ENCODE assay signal across 12 cellular contexts in the genomic region with DNA sequence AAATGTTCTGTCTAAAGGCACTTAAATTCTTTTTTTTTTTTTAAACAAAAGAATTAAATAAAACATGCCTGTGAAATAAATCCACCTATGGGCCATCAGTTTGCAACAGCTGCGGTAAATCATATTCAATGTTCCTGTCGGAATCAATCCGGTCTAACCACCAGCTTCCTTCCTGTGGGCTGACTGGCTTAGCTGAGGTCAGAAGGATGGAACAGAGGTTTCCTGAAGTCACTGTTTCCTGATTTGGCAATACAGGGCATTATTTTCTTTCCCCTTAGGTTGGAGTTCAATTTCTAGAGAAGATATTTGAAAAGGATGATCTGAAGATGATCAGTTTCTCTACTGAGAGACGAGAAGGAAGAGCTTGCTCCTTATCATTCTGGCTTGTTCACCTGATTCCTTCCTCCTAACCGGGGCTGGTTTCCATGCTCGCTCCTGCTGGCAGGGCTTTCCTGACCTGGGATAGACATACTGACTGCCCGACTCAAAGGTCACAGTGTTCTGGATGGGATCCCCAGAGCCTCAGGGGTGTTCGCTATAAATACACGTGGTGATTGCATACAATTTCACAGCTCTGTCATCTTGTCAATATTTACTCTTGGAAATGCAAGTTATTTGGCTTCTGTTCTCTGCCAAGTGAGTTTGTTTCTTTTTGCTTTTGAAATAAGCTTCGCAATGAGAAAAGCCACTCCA. TPM values are rescaled to one million over a fixed set of nuclear protein-coding genes. Genes with fewer than 3 reads are reported as not detected.
A peak's percentile ranks its signal among the peaks of the same experiment; 100 is the strongest.
DNase-seq lines count a peak whose midpoint lies in the region; ATAC-seq and TF ChIP-seq lines count a peak whose summit lies in the region.
"Had no signal": no experiment of that assay in that cellular context is flagged by ENCODE, and none has a peak within 500 bp of the region (broad histone marks: within the 10 kb centered on the region; RNA-seq: fewer than 3 reads in every experiment).

No MANE protein-coding gene starts in this region.

- H3K9me3 Mint-ChIP-seq in activated T-cell treated with anti-CD3 and anti-CD28 coated beads, Interleukin-2, amount 50 U/mL, for 24 hours, result no peaks in the 10 kb centered on the region
- H3K9me3 Mint-ChIP-seq: HFFc6 had no signal

- H3K4me1 ChIP-seq in esophagus squamous epithelium (peaks cover 0 to 18% (median 0%) of the 10 kb centered on the region in 3 donors), psoas muscle (peaks cover 72% of the 10 kb centered on the region)

- TF ChIP-seq CTCF in esophagus squamous epithelium (IDR thresholded peaks at IDR 0.05), result no peak
- no peak for TF ChIP-seq CTCF in psoas muscle (IDR thresholded peaks at IDR 0.05)

- ATAC-seq in psoas muscle, result peak; percentile 47 to 74 (median 70)
- ATAC-seq in GM18517 (IDR thresholded peaks at IDR 0.05; ENCODE audit: unreplicated experiment), result no peak
- ATAC-seq in GM19395 (IDR thresholded peaks at IDR 0.05; ENCODE audit: unreplicated experiment), result no peak
- no peak for ATAC-seq in HG02642 (IDR thresholded peaks at IDR 0.05; ENCODE audit: poor library complexity, unreplicated experiment)

- H3K36me3 ChIP-seq in esophagus squamous epithelium, result no peaks in the 10 kb centered on the region
- H3K36me3 ChIP-seq in psoas muscle (ENCODE audit: insufficient read depth in 1 of 2, low read depth in 1 of 2), result peaks cover 0 to 95% of the 10 kb centered on the region in 2 donors

- TF ChIP-seq POLR2A in esophagus squamous epithelium (IDR thresholded peaks at IDR 0.05), result no peak

- H3K27ac Mint-ChIP-seq in activated T-cell treated with anti-CD3 and anti-CD28 coated beads, Interleukin-2, amount 50 U/mL, for 24 hours, result no peak overlapping the region
- H3K27ac Mint-ChIP-seq: HFFc6 had no signal

- H3K4me1 Mint-ChIP-seq in activated T-cell treated with anti-CD3 and anti-CD28 coated beads, Interleukin-2, amount 50 U/mL, for 24 hours (ENCODE audit: low read depth), result peaks cover 15% of the 10 kb centered on the region

- intact Hi-C loops in esophagus squamous epithelium (cut with DNase I) (no loop called here), psoas muscle (cut with DNase I) (no loop called here)

- H3K36me3 Mint-ChIP-seq in activated T-cell treated with anti-CD3 and anti-CD28 coated beads, Interleukin-2, amount 50 U/mL, for 24 hours (ENCODE audit: low read depth), result no peaks in the 10 kb centered on the region

- H3K9me3 ChIP-seq in esophagus squamous epithelium, result no peaks in the 10 kb centered on the region
- H3K9me3 ChIP-seq in psoas muscle, result no peaks in the 10 kb centered on the region

- H3K27me3 ChIP-seq in esophagus squamous epithelium (peaks cover 0 to 3% (median 0%) of the 10 kb centered on the region in 4 donors), psoas muscle (ENCODE audit: insufficient read depth in 3 of 3, low read length in 2 of 3) (no peaks in the 10 kb centered on the region)

- DNase-seq in GF-D8 (lab: John Stamatoyannopoulos, UW) (peak; percentile 77), NOMO-1 treated with DMSO at 0.1 percent for 48 hours (lab: John Stamatoyannopoulos, UW; ENCODE audit: unreplicated experiment) (peak; percentile 91), esophagus squamous epithelium (lab: John Stamatoyannopoulos, UW) (no peak), psoas muscle (peak in 1 of 2 donors; percentile 75)
- DNase-seq in activated T-cell treated with anti-CD3 and anti-CD28 coated beads, Interleukin-2, amount 50 U/mL, for 24 hours, result no peak
- DNase-seq: amygdala, HFFc6, NCI-H1092, SW 1271 had no signal

- H3K27ac ChIP-seq in esophagus squamous epithelium (peak overlapping the region in 3 of 4 donors; percentile 58 to 73 (median 69)), psoas muscle (peak overlapping the region; percentile 80)

- peaks cover 63% of the 10 kb centered on the region for H3K27me3 Mint-ChIP-seq in activated T-cell treated with anti-CD3 and anti-CD28 coated beads, Interleukin-2, amount 50 U/mL, for 24 hours

- no peak overlapping the region for H3K4me3 Mint-ChIP-seq in activated T-cell treated with anti-CD3 and anti-CD28 coated beads, Interleukin-2, amount 50 U/mL, for 24 hours

- whole genome bisulfite sequencing in esophagus squamous epithelium, 2 donors, result 51 to 52% methylated on average over 10 of the region's 10 CpGs
- 20 to 37% (median 25%) methylated on average over 10 of the region's 10 CpGs for WGBS in psoas muscle, 3 donors

- H3K4me3 ChIP-seq in esophagus squamous epithelium, result peak overlapping the region in 1 of 4 donors; percentile 4
- H3K4me3 ChIP-seq in psoas muscle, result no peak overlapping the region

RNA-seq across cellular contexts. Expression of gene PDLIM3, which starts 21.7 kb away (rescaled TPM):
- 100 to 1,000 TPM in 1 of 4 donors, 10 to 100 TPM in 3; 13.9 to 322 (median 44.6) TPM for total RNA-seq in esophagus squamous epithelium
- total RNA-seq in psoas muscle, result 1,000 to 10,000 TPM; 2,718 to 5,341 (median 3,828) TPM
- polyA plus RNA-seq in psoas muscle, result 1,000 to 10,000 TPM in 2 of 3 donors, 100 to 1,000 TPM in 1; 703 to 2,553 (median 1,460) TPM
- total RNA-seq: HFFc6 had no signal

RNA-seq across cellular contexts. Expression of gene CCDC110, which starts 42.1 kb away (rescaled TPM):
- total RNA-seq in esophagus squamous epithelium, result 1 to 10 TPM in 3 of 4 donors, under 1 TPM in 1; 0.18 to 2.3 (median 1.3) TPM
- total RNA-seq in psoas muscle, result 1 to 10 TPM in 2 of 4 donors, under 1 TPM in 2; 0.54 to 7.0 (median 3.2) TPM
- 1 to 10 TPM in 1 of 3 donors, under 1 TPM in 2; 0.07 to 5.9 (median 0.65) TPM for polyA plus RNA-seq in psoas muscle
- total RNA-seq: HFFc6 had no signal

Comparison
In these comparisons a context has a peak if more than half of its experiments do, and no peak if none do; other contexts are left out.
1. DNase-seq: peak in GF-D8 (single experiment) and NOMO-1 treated with DMSO at 0.1 percent for 48 hours (single experiment); none in esophagus squamous epithelium (single experiment) and activated T-cell treated with anti-CD3 and anti-CD28 coated beads, Interleukin-2, amount 50 U/mL, for 24 hours (single experiment).
2. ATAC-seq: peak in psoas muscle (4 of 4); none in GM18517 (single experiment), GM19395 (single experiment) and HG02642 (single experiment).
3. RNA of gene PDLIM3, which starts 21.7 kb away (total RNA-seq): 2,718 to 5,341 TPM in psoas muscle; 13.9 to 322 TPM in esophagus squamous epithelium; every median in the first group is over 4 times any median in the second.